ENCODE assay signal across 17 cellular contexts in the genomic region with DNA sequence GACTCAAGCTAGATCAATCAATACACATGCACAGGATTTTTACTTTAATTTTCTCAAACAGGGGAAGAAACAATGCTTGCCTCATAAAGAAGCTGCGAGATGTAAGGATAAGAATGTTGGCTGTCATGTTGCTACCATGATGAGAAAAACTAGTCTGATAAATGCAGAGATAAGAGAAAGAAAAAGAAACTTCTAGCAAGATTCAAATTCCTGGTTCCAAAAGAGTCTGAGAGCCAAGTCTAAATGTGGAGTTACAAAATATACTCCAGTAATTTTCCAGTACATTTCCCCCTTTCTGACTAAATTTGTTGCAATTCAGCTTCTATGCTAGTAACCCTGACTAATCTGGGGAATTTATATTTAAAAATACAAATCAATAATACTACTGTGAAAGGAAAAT. TPM values are rescaled to one million over a fixed set of nuclear protein-coding genes. Genes with fewer than 3 reads are reported as not detected.
DNase-seq lines count a peak whose midpoint lies in the region; ATAC-seq and TF ChIP-seq lines count a peak whose summit lies in the region.
"Had no signal": no experiment of that assay in that cellular context is flagged by ENCODE, and none has a peak within 500 bp of the region (broad histone marks: within the 10 kb centered on the region; RNA-seq: fewer than 3 reads in every experiment).

No MANE protein-coding gene starts in this region.

- ATAC-seq in activated T-cell treated with anti-CD3 and anti-CD28 coated beads, Interleukin-2, amount 50 U/mL, for 72 hours (replicated peaks in 1 of 2) = no peak
- ATAC-seq in HG03565 (IDR thresholded peaks at IDR 0.05; ENCODE audit: unreplicated experiment) = no peak
- ATAC-seq: GM12878 had no signal

- no peak for DNase-seq in activated T-cell treated with anti-CD3 and anti-CD28 coated beads, Interleukin-2, amount 50 U/mL, for 72 hours
- DNase-seq in activated T-cell treated with anti-CD3 and anti-CD28 coated beads, Interleukin-2, amount 50 U/mL, for 1 hour = no peak
- DNase-seq in fibroblast of peridontal ligament (ENCODE audit: extremely low read depth) (peak; percentile 60), trophoblast cell (peak; percentile 27 to 93), dorsolateral prefrontal cortex (no peak), NCI-H2029 (lab: John Stamatoyannopoulos, UW) (no peak), NCI-H146 (lab: John Stamatoyannopoulos, UW) (no peak)
- DNase-seq: 8988T, DND-41, GDM1, NCI-H1436, NCI-H2081, NCI-H510A, NCI-H774 had no signal

- no peak overlapping the region for H3K18ac ChIP-seq in trophoblast cell (ENCODE audit: low read length)

- peaks cover 7 to 13% of the 10 kb centered on the region in 2 experiments for H3K4me1 ChIP-seq in trophoblast cell (ENCODE audit: control insufficient read depth in 1 of 2, insufficient read depth in 2 of 2, low read length in 2 of 2)

- no peak overlapping the region for H3K14ac ChIP-seq in trophoblast cell (ENCODE audit: low read length)

- peak overlapping the region; percentile 4 for H3K27ac Mint-ChIP-seq in activated T-cell treated with anti-CD3 and anti-CD28 coated beads, Interleukin-2, amount 50 U/mL, for 72 hours

- no peak overlapping the region for H4K91ac ChIP-seq in trophoblast cell (ENCODE audit: low read depth, low read length)

- no peaks in the 10 kb centered on the region for H3K79me2 ChIP-seq in trophoblast cell (ENCODE audit: control insufficient read depth, insufficient read depth, low read length, poor library complexity)

- no peak for TF ChIP-seq CTCF in dorsolateral prefrontal cortex (IDR thresholded peaks at IDR 0.05 in 54 of 56, conservative IDR thresholded peaks at IDR 0.05 in 2 of 56; ENCODE audit: low read depth in 1 of 56, partially characterized antibody in 56 of 56)

- no peak overlapping the region for H3K23ac ChIP-seq in trophoblast cell (ENCODE audit: low read length)

- no peak overlapping the region for H3K4ac ChIP-seq in trophoblast cell (ENCODE audit: low read depth, low read length)

- H3K27me3 ChIP-seq in trophoblast cell (ENCODE audit: insufficient read depth, low read length) (no peaks in the 10 kb centered on the region), dorsolateral prefrontal cortex (no peaks in the 10 kb centered on the region)
- H3K27me3 ChIP-seq: BLaER1 treated with 17β-estradiol and CSF1 and Interleukin-3, amounts not matched to agents 10 nM and 100 nM had no signal

- H3K4me3 ChIP-seq in trophoblast cell (ENCODE audit: low read depth, low read length) (no peak overlapping the region), dorsolateral prefrontal cortex (no peak overlapping the region)
- H3K4me3 ChIP-seq: BLaER1 treated with 17β-estradiol and CSF1 and Interleukin-3, amounts not matched to agents 10 nM and 100 nM; GM12878 had no signal

- H3K9me3 ChIP-seq in trophoblast cell (ENCODE audit: insufficient read depth, low read depth, low read length) = no peaks in the 10 kb centered on the region
- H3K9me3 ChIP-seq: BLaER1 treated with 17β-estradiol and CSF1 and Interleukin-3, amounts not matched to agents 10 nM and 100 nM had no signal

- H3K9ac ChIP-seq in trophoblast cell (ENCODE audit: low read length) = no peak overlapping the region
- H3K9ac ChIP-seq: BLaER1 treated with 17β-estradiol and CSF1 and Interleukin-3, amounts not matched to agents 10 nM and 100 nM had no signal

- H3K79me1 ChIP-seq in trophoblast cell (ENCODE audit: low read length) = peaks cover 12% of the 10 kb centered on the region

- intact Hi-C loops in dorsolateral prefrontal cortex (cut with DNase I) = no loop called here

- H3K4me1 Mint-ChIP-seq in activated T-cell treated with anti-CD3 and anti-CD28 coated beads, Interleukin-2, amount 50 U/mL, for 72 hours (ENCODE audit: low read depth) = peaks cover 23% of the 10 kb centered on the region

- no peak overlapping the region for H3K4me3 Mint-ChIP-seq in activated T-cell treated with anti-CD3 and anti-CD28 coated beads, Interleukin-2, amount 50 U/mL, for 72 hours

- no peaks in the 10 kb centered on the region for H3K36me3 ChIP-seq in trophoblast cell (ENCODE audit: control insufficient read depth in 1 of 2, insufficient read depth in 2 of 2, low read length in 2 of 2)
- H3K36me3 ChIP-seq: BLaER1 treated with 17β-estradiol and CSF1 and Interleukin-3, amounts not matched to agents 10 nM and 100 nM had no signal

- peak overlapping the region; percentile 90 for H3K27ac ChIP-seq in trophoblast cell (ENCODE audit: low read depth, low read length)
- H3K27ac ChIP-seq in dorsolateral prefrontal cortex = peak overlapping the region in 1 of 59 donors; percentile 14

- no peak overlapping the region for H4K12ac ChIP-seq in trophoblast cell (ENCODE audit: low read depth, low read length)

- H2BK5ac ChIP-seq in trophoblast cell (ENCODE audit: low read depth, low read length, poor library complexity) = peak overlapping the region; percentile 68

- no CpG with 5 or more reads among the region's 1 CpG for WGBS in trophoblast cell (ENCODE audit: extremely low coverage, insufficient coverage, insufficient read length)

- no peak overlapping the region for H2AFZ ChIP-seq in trophoblast cell (ENCODE audit: insufficient read depth, low read length, poor library complexity)

- H2BK120ac ChIP-seq in trophoblast cell (ENCODE audit: insufficient read depth, low read length, poor library complexity) = no peak overlapping the region

- no peak overlapping the region for H2AK5ac ChIP-seq in trophoblast cell (ENCODE audit: low read length)

- H2BK12ac ChIP-seq in trophoblast cell (ENCODE audit: low read length) = no peak overlapping the region

- no peaks in the 10 kb centered on the region for H3K27me3 Mint-ChIP-seq in activated T-cell treated with anti-CD3 and anti-CD28 coated beads, Interleukin-2, amount 50 U/mL, for 72 hours (ENCODE audit: low read depth)

- no peaks in the 10 kb centered on the region for H3K9me3 Mint-ChIP-seq in activated T-cell treated with anti-CD3 and anti-CD28 coated beads, Interleukin-2, amount 50 U/mL, for 72 hours

- no peak overlapping the region for H4K8ac ChIP-seq in trophoblast cell (ENCODE audit: low read depth, low read length)

- H3K4me2 ChIP-seq in trophoblast cell (ENCODE audit: low read length) = no peak overlapping the region

- H3K36me3 Mint-ChIP-seq in activated T-cell treated with anti-CD3 and anti-CD28 coated beads, Interleukin-2, amount 50 U/mL, for 72 hours (ENCODE audit: insufficient read depth in 2 of 2) = peaks cover 0 to 2% of the 10 kb centered on the region in 2 donors

RNA-seq across cellular contexts. Expression of a gene that starts 10.4 kb away (rescaled TPM):
- total RNA-seq in activated T-cell treated with anti-CD3 and anti-CD28 coated beads, Interleukin-2, amount 50 U/mL, for 72 hours = 10 to 100 TPM; 16.7 to 51.1 TPM
- polyA plus RNA-seq in trophoblast cell (2013) = 1,785 and 1,843 TPM in 2 replicates
- 10 to 100 TPM in 111 of 120 experiments, 1 to 10 TPM in 9; 8.2 to 56.0 (median 17.2) TPM for total RNA-seq in dorsolateral prefrontal cortex

Comparison
In these comparisons a context has a peak if more than half of its experiments do, and no peak if none do; other contexts are left out.
1. DNase-seq: peak in fibroblast of peridontal ligament (single experiment) and trophoblast cell (2 of 2); none in activated T-cell treated with anti-CD3 and anti-CD28 coated beads, Interleukin-2, amount 50 U/mL, for 72 hours (0 of 2), activated T-cell treated with anti-CD3 and anti-CD28 coated beads, Interleukin-2, amount 50 U/mL, for 1 hour (single experiment), dorsolateral prefrontal cortex (0 of 10), NCI-H2029 (single experiment) and NCI-H146 (single experiment).